ENCODE assay signal across 19 cellular contexts in the genomic region with DNA sequence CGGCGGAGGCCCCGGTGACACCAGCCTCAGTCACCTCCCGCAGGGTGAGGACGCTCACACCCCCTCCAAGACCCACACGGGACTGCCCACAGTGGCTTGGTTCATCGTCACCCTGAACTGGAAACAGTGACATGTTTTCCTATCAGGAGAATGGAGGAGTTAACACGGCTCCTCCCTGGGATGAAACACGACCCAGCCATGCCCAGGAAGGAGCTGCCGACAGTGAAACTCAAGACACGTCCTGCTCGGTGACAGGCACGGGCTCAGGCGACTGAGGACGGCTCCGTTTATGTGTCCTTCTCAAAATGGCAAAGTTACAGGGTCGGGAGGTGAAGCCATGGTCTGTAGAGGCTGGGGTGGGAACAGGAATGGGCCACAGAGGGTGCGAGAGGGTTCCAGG.
DNase-seq lines count a peak whose midpoint lies in the region; ATAC-seq and TF ChIP-seq lines count a peak whose summit lies in the region.
"Had no signal": no experiment of that assay in that cellular context is flagged by ENCODE, and none has a peak within 500 bp of the region (broad histone marks: within the 10 kb centered on the region; RNA-seq: fewer than 3 reads in every experiment).

No MANE protein-coding gene starts in this region.

- intact Hi-C loops in Right ventricle myocardium inferior (cut with DNase I) (loop anchor here (5.0 kb wide), 1 partner anchor 82 kb away; no protein-coding TSS in a partner anchor), heart left ventricle (cut with DNase I) (no loop called here)

- WGBS in heart left ventricle, 4 donors: 19 to 52% (median 26%) methylated on average over 6 to 18 of the region's 18 CpGs
- 44% methylated on average over 14 of the region's 18 CpGs for WGBS in suprapubic skin

- DNase-seq in Right ventricle myocardium inferior (ENCODE audit: missing footprints) (no peak), heart left ventricle (no peak), suprapubic skin (ENCODE audit: low spot score in 2 of 2) (no peak), HPDE6-E6E7 (ENCODE audit: extremely low spot score) (no peak), RWPE1 (ENCODE audit: low spot score) (no peak), NCI-H2081 treated with DMSO at 0.1 percent for 48 hours (lab: John Stamatoyannopoulos, UW) (no peak)
- DNase-seq: adrenal gland; caudate nucleus; effector CD8-positive, alpha-beta T cell; hippocampal formation; NCI-H1436 treated with DMSO at 0.1 percent for 48 hours; NCI-H446 treated with DMSO at 0.1 percent for 48 hours; occipital lobe; right cardiac atrium; SHP77 treated with DMSO at 0.1 percent for 48 hours had no signal

- no peaks in the 10 kb centered on the region for H3K9me3 ChIP-seq in heart left ventricle
- no peaks in the 10 kb centered on the region for H3K9me3 ChIP-seq in suprapubic skin
- H3K9me3 ChIP-seq: adrenal gland, vagina had no signal

- H3K27me3 ChIP-seq in heart left ventricle (peaks cover 0 to 6% (median 0%) of the 10 kb centered on the region in 9 donors), suprapubic skin (peaks cover 4% of the 10 kb centered on the region)
- H3K27me3 ChIP-seq: adrenal gland, vagina had no signal

- TF ChIP-seq CTCF in heart left ventricle (IDR thresholded peaks at IDR 0.05) (no peak), suprapubic skin (IDR thresholded peaks at IDR 0.05) (no peak), RWPE1 (conservative IDR thresholded peaks at IDR 0.05; ENCODE audit: low read depth) (no peak)

- H3K36me3 ChIP-seq in heart left ventricle: no peaks in the 10 kb centered on the region
- no peaks in the 10 kb centered on the region for H3K36me3 ChIP-seq in suprapubic skin
- H3K36me3 ChIP-seq: adrenal gland, vagina had no signal

- TF ChIP-seq EP300 in suprapubic skin (IDR thresholded peaks at IDR 0.05): no peak

- no peaks in the 10 kb centered on the region for H3K4me1 ChIP-seq in heart left ventricle
- H3K4me1 ChIP-seq in suprapubic skin: peaks cover 13% of the 10 kb centered on the region
- H3K4me1 ChIP-seq: adrenal gland had no signal

- POLR2A ChIA-PET in RWPE1 (lab: Yijun Ruan, JAX; ENCODE audit: low non-redundant PET): no interaction called here

- H3K27ac ChIP-seq in heart left ventricle (no peak overlapping the region), suprapubic skin (no peak overlapping the region), RWPE1 (no peak overlapping the region)
- H3K27ac ChIP-seq: adrenal gland, vagina had no signal

- TF ChIP-seq POLR2A in heart left ventricle (IDR thresholded peaks at IDR 0.05): no peak
- no peak for TF ChIP-seq POLR2A in suprapubic skin (IDR thresholded peaks at IDR 0.05)

- CTCF ChIA-PET in RWPE1 (lab: Yijun Ruan, JAX): no interaction called here

- H3K4me3 ChIP-seq in heart left ventricle (no peak overlapping the region), suprapubic skin (peak overlapping the region; percentile 0)
- H3K4me3 ChIP-seq: adrenal gland had no signal

- ATAC-seq in Right ventricle myocardium inferior (peak; percentile 48), heart left ventricle (no peak), HG03066 (IDR thresholded peaks at IDR 0.05; ENCODE audit: low read depth, unreplicated experiment) (peak; percentile 22), esophagus mucosa (peak; percentile 44)
- ATAC-seq: activated T-helper 17 cell treated with anti-CD3 and anti-CD28 coated beads, Interleukin-2, amount 50 U/mL, for 72 hours; right cardiac atrium had no signal

Comparison
In these comparisons a context has a peak if more than half of its experiments do, and no peak if none do; other contexts are left out.
1. ATAC-seq: peak in Right ventricle myocardium inferior (single experiment), HG03066 (single experiment) and esophagus mucosa (single experiment); none in heart left ventricle (0 of 4).